In genomic region chr1:1832820-1833219, GRCh38 we compare ENCODE assay signal across 10 cellular contexts. TPM values are rescaled to one million over a fixed set of nuclear protein-coding genes. Genes with fewer than 3 reads are reported as not detected.
DNase-seq lines count a peak whose midpoint lies in the region; ATAC-seq and TF ChIP-seq lines count a peak whose summit lies in the region.
"Had no signal": no experiment of that assay in that cellular context is flagged by ENCODE, and none has a peak within 500 bp of the region (broad histone marks: within the 10 kb centered on the region; RNA-seq: fewer than 3 reads in every experiment).

No MANE protein-coding gene starts in this region.

- H3K27ac Mint-ChIP-seq in activated CD4-positive, alpha-beta T cell treated with anti-CD3 and anti-CD28 coated beads for 36 hours, result peak overlapping the region; percentile 29

- no peak for TF ChIP-seq RAD21 in SK-N-SH (IDR thresholded peaks at IDR 0.05; ENCODE audit: low read length)

- TF ChIP-seq EP300 in SK-N-SH (IDR thresholded peaks at IDR 0.05; ENCODE audit: borderline replicate concordance in 1 of 2, low read depth in 1 of 2, low read length in 1 of 2), result peak in 1 of 2 experiments; percentile 70; a peak in 1 of 4 replicates

- peaks cover 3 to 54% of the 10 kb centered on the region in 2 experiments for H3K36me3 ChIP-seq in SK-N-SH (replicated peaks in 1 of 2; ENCODE audit: control insufficient read depth in 1 of 2, insufficient read depth in 2 of 2, low read length in 1 of 2)

- peaks cover 98% of the 10 kb centered on the region for H4K20me1 ChIP-seq in SK-N-SH (ENCODE audit: insufficient read depth)

- H3K9me3 ChIP-seq in SK-N-SH, result no peaks in the 10 kb centered on the region

- no peak overlapping the region for H3K4me3 Mint-ChIP-seq in activated CD4-positive, alpha-beta T cell treated with anti-CD3 and anti-CD28 coated beads for 36 hours

- H3K36me3 Mint-ChIP-seq in activated CD4-positive, alpha-beta T cell treated with anti-CD3 and anti-CD28 coated beads for 36 hours (ENCODE audit: low read depth), result peaks cover 33% of the 10 kb centered on the region

- no peak overlapping the region for H3K9ac ChIP-seq in SK-N-SH

- H3K4me1 Mint-ChIP-seq in activated CD4-positive, alpha-beta T cell treated with anti-CD3 and anti-CD28 coated beads for 36 hours, result peaks cover 34% of the 10 kb centered on the region

- no peaks in the 10 kb centered on the region for H3K27me3 ChIP-seq in SK-N-SH (ENCODE audit: insufficient read depth)

- H2AFZ ChIP-seq in SK-N-SH (ENCODE audit: low read depth), result no peak overlapping the region

- DNase-seq in activated CD4-positive, alpha-beta T cell treated with anti-CD3 and anti-CD28 coated beads for 36 hours, result no peak
- no peak for DNase-seq in activated CD4-positive, alpha-beta T cell treated with anti-CD3 and anti-CD28 coated beads, Interleukin-2, amount 50 U/mL, for 48 hours
- DNase-seq in SK-N-SH, result peak; percentile 75
- peak; percentile 16 to 25 for DNase-seq in foreskin fibroblast
- DNase-seq in renal cortical epithelial cell (ENCODE audit: low read depth), result peak; percentile 43
- DNase-seq in NCI-H187 (lab: John Stamatoyannopoulos, UW), result no peak
- DNase-seq in GM20000 (ENCODE audit: low spot score), result no peak
- DNase-seq in DMS114 treated with DMSO at 0.1 percent for 48 hours (lab: John Stamatoyannopoulos, UW; ENCODE audit: unreplicated experiment), result no peak
- DNase-seq: central memory CD4-positive, alpha-beta T cell had no signal

- intact Hi-C loops in activated CD4-positive, alpha-beta T cell treated with anti-CD3 and anti-CD28 coated beads for 36 hours (cut with DNase I, micrococcal nuclease), result no loop called here

- H3F3A ChIP-seq in SK-N-SH (replicated peaks; ENCODE audit: insufficient read depth), result peaks cover 23% of the 10 kb centered on the region

- no peaks in the 10 kb centered on the region for H3K27me3 Mint-ChIP-seq in activated CD4-positive, alpha-beta T cell treated with anti-CD3 and anti-CD28 coated beads for 36 hours

- H3K4me1 ChIP-seq in SK-N-SH (ENCODE audit: control insufficient read depth in 1 of 2, insufficient read depth in 2 of 2, low read depth in 1 of 2, low read length in 1 of 2), result peaks cover 0 to 20% of the 10 kb centered on the region in 2 experiments; a peak in 2 of 4 replicates

- H3K9me2 ChIP-seq in SK-N-SH, result no peaks in the 10 kb centered on the region

- no peaks in the 10 kb centered on the region for H3K9me3 Mint-ChIP-seq in activated CD4-positive, alpha-beta T cell treated with anti-CD3 and anti-CD28 coated beads for 36 hours (ENCODE audit: low read depth)

- 0 out of 2 replicates have a peak overlapping the region, but pooled peaks have one; percentile 7 for H3K4me2 ChIP-seq in SK-N-SH

- peaks cover 100% of the 10 kb centered on the region for H3K79me2 ChIP-seq in SK-N-SH (ENCODE audit: insufficient read depth)

- peak; percentile 49 for ATAC-seq in activated CD4-positive, alpha-beta T cell treated with anti-CD3 and anti-CD28 coated beads for 36 hours

- CTCF ChIA-PET in activated CD4-positive, alpha-beta T cell treated with anti-CD3 and anti-CD28 coated beads for 36 hours (lab: Charles Lee), result interaction anchor here (0.8 to 1.2 kb wide), 2 partner anchors 38 to 391 kb away, joined by 3 read pairs; no protein-coding TSS in a partner anchor
- CTCF ChIA-PET in SK-N-SH (lab: Yijun Ruan, JAX), result interaction anchor here (0.6 to 1.9 kb wide), 4 partner anchors 16 to 73 kb away, joined by 3 to 6 read pairs (median 4); no protein-coding TSS in a partner anchor

- POLR2A ChIA-PET in activated CD4-positive, alpha-beta T cell treated with anti-CD3 and anti-CD28 coated beads for 36 hours (lab: Charles Lee), result no interaction called here
- POLR2A ChIA-PET in SK-N-SH (lab: Yijun Ruan, JAX), result interaction anchor here (0.6 to 1.9 kb wide), 4 partner anchors 9 to 76 kb away, joined by 3 to 6 read pairs (median 3); no protein-coding TSS in a partner anchor

- no peak for TF ChIP-seq CTCF in SK-N-SH (IDR thresholded peaks at IDR 0.05)
- no peak for TF ChIP-seq CTCF in foreskin fibroblast (IDR thresholded peaks at IDR 0.05; ENCODE audit: low read depth, low read length)
- no peak for TF ChIP-seq CTCF in GM20000 (IDR thresholded peaks at IDR 0.05; ENCODE audit: extremely low read depth, missing control alignments)

- 37% methylated on average over 2 of the region's 5 CpGs for WGBS in SK-N-SH (ENCODE audit: low lambda C conversion rate)

- H3K27ac ChIP-seq in SK-N-SH (ENCODE audit: low read depth in 2 of 2, low read length in 1 of 2), result peak overlapping the region; percentile 46 to 75
- H3K27ac ChIP-seq: 22Rv1 had no signal

- H3K4me3 ChIP-seq in SK-N-SH (ENCODE audit: low read depth in 2 of 2, low read length in 1 of 2) (no peak overlapping the region), foreskin fibroblast (ENCODE audit: low read depth in 1 of 2, low read length in 2 of 2) (no peak overlapping the region)

TF ChIP-seq in SK-N-SH, 30 proteins besides CTCF, POLR2A, EP300 and RAD21:
- TF ChIP-seq SMC3 (IDR thresholded peaks at IDR 0.05; ENCODE audit: low read depth, low read length) (no peak), MXI1 (IDR thresholded peaks at IDR 0.05; ENCODE audit: low read depth, low read length) (peak; percentile 96), MEF2A (IDR thresholded peaks at IDR 0.05; ENCODE audit: borderline replicate concordance, low read depth) (no peak), MAX (IDR thresholded peaks at IDR 0.05; ENCODE audit: low read depth) (no peak), FOXJ3 (CRISPR knock-in tag; IDR thresholded peaks at IDR 0.05) (0 out of 2 replicates have a peak, but pooled peaks have one; percentile 53), GATA2 (CRISPR knock-in tag; IDR thresholded peaks at IDR 0.05) (peak; percentile 65), POLR2AphosphoS5 (IDR thresholded peaks at IDR 0.05; ENCODE audit: low read depth, low read length) (no peak)

RNA-seq across cellular contexts. Expression of gene NADK, which starts 54.5 kb away (rescaled TPM):
- 10 to 100 TPM; 53.1 to 56.2 TPM for total RNA-seq in activated CD4-positive, alpha-beta T cell treated with anti-CD3 and anti-CD28 coated beads for 36 hours
- 66.2 and 70.4 TPM in 2 replicates for polyA plus RNA-seq in SK-N-SH (2012; rRNA removed)
- 31.7 and 41.3 TPM in 2 replicates for polyA plus RNA-seq in SK-N-SH (2012; cell fraction: cytosol; rRNA removed)
- 171 and 178 TPM in 2 replicates for polyA plus RNA-seq in SK-N-SH (2012; cell fraction: nucleus; rRNA removed)
- 34.9 and 48.4 TPM in 2 replicates for total RNA-seq in renal cortical epithelial cell

RNA-seq across cellular contexts. Expression of gene GNB1, which starts 58.1 kb away (rescaled TPM):
- total RNA-seq in activated CD4-positive, alpha-beta T cell treated with anti-CD3 and anti-CD28 coated beads for 36 hours, result 100 to 1,000 TPM; 347 to 669 TPM
- 355 and 364 TPM in 2 replicates for polyA plus RNA-seq in SK-N-SH (2012; rRNA removed)
- 284 and 376 TPM in 2 replicates for polyA plus RNA-seq in SK-N-SH (2012; cell fraction: cytosol; rRNA removed)
- polyA plus RNA-seq in SK-N-SH (2012; cell fraction: nucleus; rRNA removed), result 202 and 299 TPM in 2 replicates
- 109 and 209 TPM in 2 replicates for total RNA-seq in renal cortical epithelial cell

Comparison
In these comparisons a context has a peak if more than half of its experiments do, and no peak if none do; other contexts are left out.
1. DNase-seq: peak in SK-N-SH (single experiment), foreskin fibroblast (2 of 2) and renal cortical epithelial cell (single experiment); none in activated CD4-positive, alpha-beta T cell treated with anti-CD3 and anti-CD28 coated beads for 36 hours (single experiment), activated CD4-positive, alpha-beta T cell treated with anti-CD3 and anti-CD28 coated beads, Interleukin-2, amount 50 U/mL, for 48 hours (0 of 2), NCI-H187 (0 of 2), GM20000 (single experiment) and DMS114 treated with DMSO at 0.1 percent for 48 hours (single experiment).